In the genomic region with DNA sequence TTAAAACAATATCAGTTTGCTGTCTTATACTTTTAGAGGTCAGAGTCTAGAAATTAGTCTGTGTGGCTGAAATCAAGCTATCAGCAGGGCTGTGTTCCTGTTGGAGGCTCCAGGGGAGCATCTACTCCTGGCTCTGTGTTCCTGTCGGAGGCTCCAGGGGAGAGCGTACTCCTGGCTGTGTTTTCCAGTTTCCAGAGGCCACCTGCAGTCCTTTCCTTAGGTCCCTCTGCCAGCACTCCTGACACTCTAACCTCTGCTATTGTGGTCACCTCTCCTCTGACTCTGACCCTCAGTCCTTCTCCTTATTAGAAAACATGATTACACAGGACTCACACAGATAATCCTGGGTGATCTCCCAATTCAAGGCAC, we compare ENCODE assay signal across 15 cellular contexts.
DNase-seq lines count a peak whose midpoint lies in the region; ATAC-seq, FAIRE-seq and TF ChIP-seq lines count a peak whose summit lies in the region.
"Had no signal": no experiment of that assay in that cellular context is flagged by ENCODE, and none has a peak within 500 bp of the region (broad histone marks: within the 10 kb centered on the region; RNA-seq: fewer than 3 reads in every experiment).

No MANE protein-coding gene starts in this region.

- peaks cover 3% of the 10 kb centered on the region; the same call in 1 of the 2 replicates for H3K4me1 ChIP-seq in GM12878 (ENCODE audit: control insufficient read depth, insufficient read depth, low read length)
- H3K4me1 ChIP-seq: gastroesophageal sphincter, parathyroid adenoma, tibial artery had no signal

- WGBS in GM12878 (ENCODE audit: insufficient coverage, insufficient replicate concordance, low lambda C conversion rate, missing lambda C conversion rate), result 20% methylated on average over 2 of the region's 2 CpGs

- H3K9me3 Mint-ChIP-seq in activated naive CD4-positive, alpha-beta T cell treated with anti-CD3 and anti-CD28 coated beads, Interleukin-2, amount 50 U/mL, for 72 hours, result peaks cover 0 to 4% of the 10 kb centered on the region in 2 donors

- CTCF ChIA-PET in GM12878 (lab: Yijun Ruan, JAX), result no interaction called here

- no peaks in the 10 kb centered on the region; the same call in 1 of the 2 replicates for H4K20me1 ChIP-seq in GM12878 (ENCODE audit: control insufficient read depth, insufficient read depth)

- in situ Hi-C loops in GM12878 (cut with MboI), result no loop called here

- H3K27ac ChIP-seq in GM12878 (ENCODE audit: control insufficient read depth, insufficient read depth), result peak overlapping the region; percentile 63
- H3K27ac ChIP-seq: gastroesophageal sphincter, parathyroid adenoma, tibial artery, WERI-Rb-1 had no signal

- TF ChIP-seq EP300 in GM12878 (IDR thresholded peaks at IDR 0.05; ENCODE audit: borderline replicate concordance in 1 of 2, control insufficient read depth in 1 of 2, low read depth in 2 of 2, low read length in 2 of 2), result no peak

- no peak for FAIRE-seq in GM12878 (lab: Jason Lieb, UNC)
- FAIRE-seq: kidney had no signal

- BruUV-seq in GM12878 (replicated peaks; lab: Mats Ljungman, UMichigan), result no TSS peak

- RAD21 ChIA-PET in GM12878 (lab: Charles Lee; ENCODE audit: unreplicated experiment), result no interaction called here

- DNase-seq in activated naive CD4-positive, alpha-beta T cell treated with anti-CD3 and anti-CD28 coated beads, Interleukin-2, amount 50 U/mL, for 72 hours (ENCODE audit: low spot score in 2 of 2), result no peak
- no peak for DNase-seq in activated naive CD4-positive, alpha-beta T cell treated with Interleukin-2 at 50 U/mL for 16 hours
- DNase-seq in GM12878 (ENCODE audit: low read depth, low spot score), result no peak
- DNase-seq in NCI-H446 treated with DMSO at 0.1 percent for 48 hours (lab: John Stamatoyannopoulos, UW), result no peak
- no peak for DNase-seq in GM03348 (ENCODE audit: low spot score)
- no peak for DNase-seq in HuH-7.5 (ENCODE audit: low spot score)
- no peak for DNase-seq in C1 segment of cervical spinal cord (lab: John Stamatoyannopoulos, UW)
- DNase-seq: activated T-cell treated with anti-CD3 and anti-CD28 coated beads, Interleukin-2, amount 50 U/mL, for 1 hour; kidney; NCI-H1930; tibial artery; WERI-Rb-1 had no signal

- SMC1A ChIA-PET in GM12878 (lab: Charles Lee; ENCODE audit: uncharacterized antibody, unreplicated experiment), result interaction anchor here (0.9 kb wide), 1 partner anchor 10 kb away, joined by 3 read pairs; no protein-coding TSS in a partner anchor

- TF ChIP-seq RAD21 in GM12878 (IDR thresholded peaks at IDR 0.05; ENCODE audit: insufficient read depth, low read depth, low read length), result no peak

- H3K36me3 ChIP-seq in GM12878 (ENCODE audit: control insufficient read depth in 2 of 2, insufficient read depth in 2 of 2, low read length in 1 of 2), result no peaks in the 10 kb centered on the region
- H3K36me3 ChIP-seq: gastroesophageal sphincter, tibial artery, WERI-Rb-1 had no signal

- H3K9ac ChIP-seq in GM12878 (ENCODE audit: control insufficient read depth, insufficient read depth, low read length), result no peak overlapping the region
- H3K9ac ChIP-seq: parathyroid adenoma had no signal

- ATAC-seq in activated naive CD4-positive, alpha-beta T cell treated with anti-CD3 and anti-CD28 coated beads, Interleukin-2, amount 50 U/mL, for 72 hours, result no peak
- ATAC-seq in HG02938 (IDR thresholded peaks at IDR 0.05; ENCODE audit: unreplicated experiment) (peak; percentile 5), GM12878 (peak; percentile 30)
- ATAC-seq: gastroesophageal sphincter had no signal

- H2AFZ ChIP-seq in GM12878 (ENCODE audit: control insufficient read depth, low read depth, low read length), result no peak overlapping the region
- H2AFZ ChIP-seq: parathyroid adenoma had no signal

- H3K27ac Mint-ChIP-seq in activated naive CD4-positive, alpha-beta T cell treated with anti-CD3 and anti-CD28 coated beads, Interleukin-2, amount 50 U/mL, for 72 hours, result peak overlapping the region; percentile 4 to 85

- no peaks in the 10 kb centered on the region for H3K79me2 ChIP-seq in GM12878 (ENCODE audit: control insufficient read depth, insufficient read depth, low read length)
- H3K79me2 ChIP-seq: parathyroid adenoma had no signal

- intact Hi-C loops in GM12878 (cut with micrococcal nuclease; ENCODE audit: unreplicated experiment), result no loop called here

- no peak for TF ChIP-seq CTCF in GM12878 (IDR thresholded peaks at IDR 0.05 in 2 of 3, conservative IDR thresholded peaks at IDR 0.05 in 1 of 3; ENCODE audit: control insufficient read depth in 2 of 3, extremely low read depth in 1 of 3, insufficient read depth in 1 of 3, low read depth in 3 of 3, low read length in 3 of 3)

- TF ChIP-seq POLR2A in GM12878 (IDR thresholded peaks at IDR 0.05; ENCODE audit: low read depth, low read length), result no peak

- H3K27me3 ChIP-seq in GM12878 (replicated peaks in 1 of 2; ENCODE audit: control insufficient read depth in 2 of 2, insufficient read depth in 2 of 2, low read length in 1 of 2), result no peaks in the 10 kb centered on the region

- H3K4me2 ChIP-seq in GM12878 (ENCODE audit: control insufficient read depth, insufficient read depth), result peak overlapping the region; percentile 62

- no peaks in the 10 kb centered on the region for H3K36me3 Mint-ChIP-seq in activated naive CD4-positive, alpha-beta T cell treated with anti-CD3 and anti-CD28 coated beads, Interleukin-2, amount 50 U/mL, for 72 hours

- H3K4me3 ChIP-seq in GM12878, result no peak overlapping the region
- H3K4me3 ChIP-seq: gastroesophageal sphincter, tibial artery had no signal

- POLR2A ChIA-PET in GM12878 (lab: Charles Lee), result no interaction called here

- H3K9me3 ChIP-seq in GM12878 (replicated peaks; ENCODE audit: control insufficient read depth, insufficient read depth, low read length), result no peaks in the 10 kb centered on the region; the same call in 2 of the 3 replicates
- H3K9me3 ChIP-seq: gastroesophageal sphincter, tibial artery had no signal

TF ChIP-seq in GM12878, 131 proteins besides CTCF, POLR2A, EP300 and RAD21:
- no peak for TF ChIP-seq SMAD5 (IDR thresholded peaks at IDR 0.05; ENCODE audit: low read depth)
- no peak for TF ChIP-seq SIN3A (IDR thresholded peaks at IDR 0.05; ENCODE audit: low read depth, low read length)

Comparison
In these comparisons a context has a peak if more than half of its experiments do, and no peak if none do; other contexts are left out.
1. ATAC-seq: peak in HG02938 (single experiment) and GM12878 (single experiment); none in activated naive CD4-positive, alpha-beta T cell treated with anti-CD3 and anti-CD28 coated beads, Interleukin-2, amount 50 U/mL, for 72 hours (0 of 2).